ENCODE assay signal across 1 cellular context in the genomic region with DNA sequence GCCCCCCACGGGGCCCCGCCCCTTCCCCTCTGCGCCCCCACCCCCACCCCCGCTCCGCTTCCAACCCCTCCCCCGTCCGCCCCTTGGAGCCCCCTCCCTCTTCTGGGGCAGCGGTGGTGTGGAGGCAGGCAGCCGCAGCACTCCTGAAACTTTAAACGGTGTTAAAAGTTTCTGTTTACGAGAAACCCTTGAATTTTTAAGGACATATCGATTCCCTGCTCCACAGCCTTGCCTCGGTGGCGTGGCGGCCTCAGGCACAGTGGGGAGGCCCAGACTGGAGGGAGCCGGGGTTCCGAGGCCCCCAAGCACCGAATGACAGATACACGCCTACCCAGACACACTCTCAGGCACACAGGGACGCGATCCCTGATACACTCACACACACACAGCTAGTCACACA.
TF ChIP-seq lines count a peak whose summit lies in the region.

No MANE protein-coding gene starts in this region.

TF ChIP-seq in H1, 55 proteins besides CTCF, POLR2A, EP300 and RAD21:
- TF ChIP-seq RNF2 (IDR thresholded peaks at IDR 0.05; ENCODE audit: borderline replicate concordance, low read depth, low read length, missing control alignments, poor library complexity, severe bottlenecking) (no peak), CBX8 (IDR thresholded peaks at IDR 0.05; ENCODE audit: borderline replicate concordance, low read depth, low read length) (no peak), CHD1 (IDR thresholded peaks at IDR 0.05; ENCODE audit: low read depth, low read length) (no peak), CBX5 (IDR thresholded peaks at IDR 0.05; ENCODE audit: low read depth, low read length) (no peak), SRF (IDR thresholded peaks at IDR 0.05; ENCODE audit: low read depth, low read length) (no peak), TAF7 (optimal IDR thresholded peaks at IDR 0.05; ENCODE audit: borderline replicate concordance, low read depth, low read length) (no peak), KDM1A (IDR thresholded peaks at IDR 0.05; ENCODE audit: borderline replicate concordance, low read length) (no peak), HDAC6 (IDR thresholded peaks at IDR 0.05; ENCODE audit: low read depth, low read length) (no peak), ASH2L (IDR thresholded peaks at IDR 0.05; ENCODE audit: low read length) (no peak), SP4 (IDR thresholded peaks at IDR 0.05; ENCODE audit: low read length) (no peak), SIRT6 (IDR thresholded peaks at IDR 0.05; ENCODE audit: low read length) (no peak), ZNF274 (IDR thresholded peaks at IDR 0.05; ENCODE audit: borderline replicate concordance, extremely low read depth, low read length) (no peak), POLR2AphosphoS5 (IDR thresholded peaks at IDR 0.05; ENCODE audit: low read depth, low read length) (no peak), NRF1 (IDR thresholded peaks at IDR 0.05; ENCODE audit: low read depth, low read length) (no peak)
- TF ChIP-seq, protein P1, sequence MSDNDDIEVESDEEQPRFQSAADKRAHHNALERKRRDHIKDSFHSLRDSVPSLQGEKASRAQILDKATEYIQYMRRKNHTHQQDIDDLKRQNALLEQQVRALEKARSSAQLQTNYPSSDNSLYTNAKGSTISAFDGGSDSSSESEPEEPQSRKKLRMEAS (IDR thresholded peaks at IDR 0.05) = no peak
